In genomic region chr17:77451894-77452852, GRCh38 we compare ENCODE assay signal across 1 cellular context.
TF ChIP-seq lines count a peak whose summit lies in the region.

No MANE protein-coding gene starts in this region.

TF ChIP-seq in HepG2, 621 proteins besides CTCF, POLR2A, EP300 and RAD21 (continued from another document and continues in another):
- TF ChIP-seq BCL6 (CRISPR knock-in tag; IDR thresholded peaks at IDR 0.05) (peak; percentile 81), ZNF747 (CRISPR knock-in tag; IDR thresholded peaks at IDR 0.05; ENCODE audit: borderline replicate concordance) (0 out of 2 replicates have a peak, but pooled peaks have one; percentile 11), MED1 (CRISPR knock-in tag; IDR thresholded peaks at IDR 0.05) (no peak), IRX3 (CRISPR knock-in tag; IDR thresholded peaks at IDR 0.05; ENCODE audit: borderline replicate concordance, low read depth) (0 out of 2 replicates have a peak, but pooled peaks have one; percentile 37), SP1 (IDR thresholded peaks at IDR 0.05) (no peak), SP1 (CRISPR knock-in tag; IDR thresholded peaks at IDR 0.05) (0 out of 2 replicates have a peak, but pooled peaks have one; percentile 46), ADNP (CRISPR knock-in tag; IDR thresholded peaks at IDR 0.05) (no peak), SAP130 (CRISPR knock-in tag; IDR thresholded peaks at IDR 0.05; ENCODE audit: low read depth) (peak; percentile 8; the same call in 1 of the 2 replicates), ZBTB34 (CRISPR knock-in tag; IDR thresholded peaks at IDR 0.05) (peak; percentile 71; the same call in 1 of the 2 replicates), TBX2 (CRISPR knock-in tag; IDR thresholded peaks at IDR 0.05; ENCODE audit: borderline replicate concordance) (no peak), MAZ (IDR thresholded peaks at IDR 0.05; ENCODE audit: borderline replicate concordance, low read depth, low read length) (0 out of 2 replicates have a peak, but pooled peaks have one; percentile 43), MAZ (CRISPR knock-in tag; IDR thresholded peaks at IDR 0.05; ENCODE audit: low read depth) (no peak), ZNF234 (CRISPR knock-in tag; conservative IDR thresholded peaks at IDR 0.05) (no peak), NR3C1 (CRISPR knock-in tag; IDR thresholded peaks at IDR 0.05) (no peak), ETV5 (CRISPR knock-in tag; IDR thresholded peaks at IDR 0.05; ENCODE audit: borderline replicate concordance) (0 out of 2 replicates have a peak, but pooled peaks have one; percentile 10), SNAPC2 (CRISPR knock-in tag; IDR thresholded peaks at IDR 0.05) (0 out of 2 replicates have a peak, but pooled peaks have one; percentile 13), PCBP1 (IDR thresholded peaks at IDR 0.05; ENCODE audit: borderline replicate concordance, low read depth, low read length) (0 out of 2 replicates have a peak, but pooled peaks have one; percentile 47), ZNF512B (CRISPR knock-in tag; IDR thresholded peaks at IDR 0.05; ENCODE audit: borderline replicate concordance) (0 out of 2 replicates have a peak, but pooled peaks have one; percentile 35), ETS1 (CRISPR knock-in tag; IDR thresholded peaks at IDR 0.05) (peak; percentile 40; the same call in 1 of the 2 replicates), HOMEZ (CRISPR knock-in tag; IDR thresholded peaks at IDR 0.05; ENCODE audit: low read depth) (peak; percentile 2; the same call in 1 of the 2 replicates), ZNF543 (CRISPR knock-in tag; IDR thresholded peaks at IDR 0.05) (peak; percentile 41; the same call in 1 of the 2 replicates), THYN1 (CRISPR knock-in tag; IDR thresholded peaks at IDR 0.05; ENCODE audit: borderline replicate concordance, low read depth) (no peak), ZNF292 (CRISPR knock-in tag; IDR thresholded peaks at IDR 0.05; ENCODE audit: borderline replicate concordance, low read depth) (peak; percentile 57; the same call in 1 of the 2 replicates), HNRNPL (IDR thresholded peaks at IDR 0.05; ENCODE audit: low read depth, low read length) (0 out of 2 replicates have a peak, but pooled peaks have one; percentile 65), KDM5B (CRISPR knock-in tag; IDR thresholded peaks at IDR 0.05; ENCODE audit: borderline replicate concordance) (0 out of 2 replicates have a peak, but pooled peaks have one; percentile 3), ZC3H4 (CRISPR knock-in tag; IDR thresholded peaks at IDR 0.05; ENCODE audit: borderline replicate concordance) (peak; percentile 88; the same call in 1 of the 2 replicates), ZFP82 (CRISPR knock-in tag; IDR thresholded peaks at IDR 0.05; ENCODE audit: borderline replicate concordance) (peak; percentile 19; the same call in 1 of the 2 replicates), ZNF839 (CRISPR knock-in tag; IDR thresholded peaks at IDR 0.05; ENCODE audit: borderline replicate concordance) (peak; percentile 18; the same call in 1 of the 2 replicates), ZFP1 (CRISPR knock-in tag; IDR thresholded peaks at IDR 0.05) (no peak), MAX (IDR thresholded peaks at IDR 0.05) (peak; percentile 56; the same call in 1 of the 2 replicates), ZNF329 (CRISPR knock-in tag; IDR thresholded peaks at IDR 0.05; ENCODE audit: low read depth) (0 out of 2 replicates have a peak, but pooled peaks have one; percentile 14), SNAI1 (CRISPR knock-in tag; IDR thresholded peaks at IDR 0.05; ENCODE audit: borderline replicate concordance) (0 out of 2 replicates have a peak, but pooled peaks have one; percentile 36), HIVEP1 (CRISPR knock-in tag; IDR thresholded peaks at IDR 0.05) (no peak), ZBTB42 (CRISPR knock-in tag; IDR thresholded peaks at IDR 0.05) (0 out of 2 replicates have a peak, but pooled peaks have one; percentile 6), GATAD2A (CRISPR knock-in tag; IDR thresholded peaks at IDR 0.05) (peak; percentile 8), ZBTB40 (IDR thresholded peaks at IDR 0.05) (no peak), ZBTB40 (CRISPR knock-in tag; IDR thresholded peaks at IDR 0.05) (peak; percentile 2; the same call in 1 of the 2 replicates), EEA1 (CRISPR knock-in tag; IDR thresholded peaks at IDR 0.05; ENCODE audit: borderline replicate concordance) (0 out of 2 replicates have a peak, but pooled peaks have one; percentile 32), CCDC6 (CRISPR knock-in tag; IDR thresholded peaks at IDR 0.05) (peak; percentile 40; the same call in 1 of the 2 replicates), MXI1 (IDR thresholded peaks at IDR 0.05; ENCODE audit: borderline replicate concordance, low read depth, low read length) (peak; percentile 70; the same call in 2 of the 3 replicates), ZNF274 (CRISPR knock-in tag; IDR thresholded peaks at IDR 0.05) (no peak; the same call in 1 of the 2 replicates), MNT (IDR thresholded peaks at IDR 0.05) (0 out of 2 replicates have a peak, but pooled peaks have one; percentile 21), EZH2 (conservative IDR thresholded peaks at IDR 0.05; ENCODE audit: low read depth, low read length) (no peak), SIN3A (IDR thresholded peaks at IDR 0.05; ENCODE audit: borderline replicate concordance, low read depth, low read length) (0 out of 2 replicates have a peak, but pooled peaks have one; percentile 41), ZNF350 (CRISPR knock-in tag; IDR thresholded peaks at IDR 0.05; ENCODE audit: borderline replicate concordance, low read depth) (no peak), HMGA1 (CRISPR knock-in tag; conservative IDR thresholded peaks at IDR 0.05) (no peak), ZNF230 (CRISPR knock-in tag; IDR thresholded peaks at IDR 0.05) (peak; percentile 44; the same call in 1 of the 2 replicates)
